In genomic region chr12:6752931-6753771, GRCh38 we compare ENCODE assay signal across 1 cellular context.
TF ChIP-seq lines count a peak whose summit lies in the region.

Gene MLF2, minus strand, starts transcription at chr12:6753141. Its CDS starts 807 bp downstream, at chr12:6752334.

TF ChIP-seq in HEK293, 187 proteins besides CTCF, POLR2A, EP300 and RAD21 (continued from another document):
- TF ChIP-seq ZNF10 (tag by site-specific recombination; IDR thresholded peaks at IDR 0.05), result peak; percentile 6; the same call in 1 of the 2 replicates
- TF ChIP-seq GLI4 (tag by site-specific recombination; IDR thresholded peaks at IDR 0.05), result peak; percentile 26; the same call in 1 of the 2 replicates
- no peak for TF ChIP-seq MEIS1 (CRISPR knock-in tag; IDR thresholded peaks at IDR 0.05; ENCODE audit: borderline replicate concordance)
- TF ChIP-seq ZNF24 (tag by site-specific recombination; IDR thresholded peaks at IDR 0.05), result peak; percentile 91
- TF ChIP-seq ZNF426 (tag by site-specific recombination; IDR thresholded peaks at IDR 0.05), result no peak
- peak; percentile 96 for TF ChIP-seq KLF9 (tag by site-specific recombination; IDR thresholded peaks at IDR 0.05; ENCODE audit: low read depth)
- TF ChIP-seq ZFP3 (tag by site-specific recombination; IDR thresholded peaks at IDR 0.05; ENCODE audit: low read depth), result no peak
- TF ChIP-seq ZNF561 (tag by site-specific recombination; IDR thresholded peaks at IDR 0.05; ENCODE audit: borderline replicate concordance), result peak; percentile 83; the same call in 1 of the 2 replicates
- TF ChIP-seq ZNF292 (tag by site-specific recombination; IDR thresholded peaks at IDR 0.05; ENCODE audit: borderline replicate concordance, low read depth), result no peak
- peak; percentile 46 for TF ChIP-seq ZBTB26 (tag by site-specific recombination; optimal IDR thresholded peaks at IDR 0.05)
- TF ChIP-seq INSM2 (tag by site-specific recombination; IDR thresholded peaks at IDR 0.05), result peak; percentile 38; the same call in 1 of the 2 replicates
- TF ChIP-seq ZNF704 (tag by site-specific recombination; IDR thresholded peaks at IDR 0.05), result no peak; the same call in 1 of the 2 replicates
- no peak for TF ChIP-seq ZNF280D (tag by site-specific recombination; IDR thresholded peaks at IDR 0.05)
- 0 out of 2 replicates have a peak, but pooled peaks have one; percentile 15 for TF ChIP-seq ZBTB1 (tag by site-specific recombination; IDR thresholded peaks at IDR 0.05)
- TF ChIP-seq SCRT2 (tag by site-specific recombination; IDR thresholded peaks at IDR 0.05), result 0 out of 2 replicates have a peak, but pooled peaks have one; percentile 28
- peak; percentile 99 for TF ChIP-seq GLIS2 (tag by site-specific recombination; IDR thresholded peaks at IDR 0.05)
- peak; percentile 72; the same call in 1 of the 2 replicates for TF ChIP-seq ZNF324 (tag by site-specific recombination; IDR thresholded peaks at IDR 0.05)
- no peak for TF ChIP-seq ZNF26 (tag by site-specific recombination; IDR thresholded peaks at IDR 0.05)
- peak; percentile 80 for TF ChIP-seq PRDM10 (tag by site-specific recombination; IDR thresholded peaks at IDR 0.05)
- TF ChIP-seq ZNF701 (tag by site-specific recombination; IDR thresholded peaks at IDR 0.05), result no peak
- 0 out of 2 replicates have a peak, but pooled peaks have one; percentile 56 for TF ChIP-seq ZNF843 (tag by site-specific recombination; IDR thresholded peaks at IDR 0.05)
- TF ChIP-seq ZNF518A (tag by site-specific recombination; conservative IDR thresholded peaks at IDR 0.05; ENCODE audit: low read depth), result peak; percentile 36
- no peak for TF ChIP-seq SETDB1 (IDR thresholded peaks at IDR 0.05; ENCODE audit: insufficient read length, low read length)
- peak; percentile 80 for TF ChIP-seq ZNF449 (tag by site-specific recombination; IDR thresholded peaks at IDR 0.05)
- peak; percentile 90 for TF ChIP-seq ZBTB48 (tag by site-specific recombination; IDR thresholded peaks at IDR 0.05)
- TF ChIP-seq ZNF529 (tag by site-specific recombination; IDR thresholded peaks at IDR 0.05; ENCODE audit: insufficient replicate concordance), result no peak
- no peak for TF ChIP-seq ZNF530 (tag by site-specific recombination; IDR thresholded peaks at IDR 0.05; ENCODE audit: low read depth)
- no peak for TF ChIP-seq ZNF274 (IDR thresholded peaks at IDR 0.05; ENCODE audit: low read length)
- no peak for TF ChIP-seq ZNF274 (tag by site-specific recombination; IDR thresholded peaks at IDR 0.05; ENCODE audit: borderline replicate concordance)
- TF ChIP-seq ZNF654 (tag by site-specific recombination; IDR thresholded peaks at IDR 0.05; ENCODE audit: low read depth), result peak; percentile 98; the same call in 1 of the 2 replicates
- no peak for TF ChIP-seq ZNF571 (tag by site-specific recombination; IDR thresholded peaks at IDR 0.05)
- TF ChIP-seq ZNF580 (tag by site-specific recombination; IDR thresholded peaks at IDR 0.05), result peak; percentile 13
TF ChIP-seq in HEK293: peak in this region for 84.
